Comparison of ENCODE assay signal across 13 cellular contexts in genomic region chrX:19743386-19743785, GRCh38.
A peak's percentile ranks its signal among the peaks of the same experiment; 100 is the strongest.
DNase-seq lines count a peak whose midpoint lies in the region; ATAC-seq and TF ChIP-seq lines count a peak whose summit lies in the region.
"Had no signal": no experiment of that assay in that cellular context is flagged by ENCODE, and none has a peak within 500 bp of the region (broad histone marks: within the 10 kb centered on the region; RNA-seq: fewer than 3 reads in every experiment).

No MANE protein-coding gene starts in this region.

- ATAC-seq in GM19324 (IDR thresholded peaks at IDR 0.05; ENCODE audit: low FRiP score, unreplicated experiment) (peak; percentile 53), HG02973 (IDR thresholded peaks at IDR 0.05; ENCODE audit: unreplicated experiment) (peak; percentile 50)
- ATAC-seq: upper lobe of right lung had no signal

- no peaks in the 10 kb centered on the region for H3K9me2 ChIP-seq in DOHH2 (replicated peaks; ENCODE audit: control insufficient read depth, low read length)

- no peak overlapping the region for H3K9ac ChIP-seq in neural progenitor cell

- POLR2A ChIA-PET in activated CD4-positive, alpha-beta memory T cell treated with anti-CD3 and anti-CD28 coated beads for 36 hours (lab: Charles Lee), result interaction anchor here (0.9 to 1.2 kb wide), 2 partner anchors 64 to 189 kb away, joined by 3 read pairs; no protein-coding TSS in a partner anchor

- H3K27me3 Mint-ChIP-seq in activated CD4-positive, alpha-beta memory T cell treated with anti-CD3 and anti-CD28 coated beads for 36 hours, result no peaks in the 10 kb centered on the region
- no peaks in the 10 kb centered on the region for H3K27me3 Mint-ChIP-seq in neural progenitor cell (ENCODE audit: insufficient read depth, low read depth)

- H3K27me3 ChIP-seq in DOHH2 (ENCODE audit: control insufficient read depth, low read length) (no peaks in the 10 kb centered on the region), neural progenitor cell (no peaks in the 10 kb centered on the region)
- H3K27me3 ChIP-seq: upper lobe of right lung had no signal

- H3K4me1 ChIP-seq in DOHH2 (ENCODE audit: control insufficient read depth, low read length) (peaks cover 90% of the 10 kb centered on the region), neural progenitor cell (peaks cover 5% of the 10 kb centered on the region)

- H3K9me3 Mint-ChIP-seq in activated CD4-positive, alpha-beta memory T cell treated with anti-CD3 and anti-CD28 coated beads for 36 hours, result no peaks in the 10 kb centered on the region
- peaks cover 2% of the 10 kb centered on the region for H3K9me3 Mint-ChIP-seq in neural progenitor cell

- H3K36me3 ChIP-seq in DOHH2 (ENCODE audit: control insufficient read depth, low read length) (peaks cover 43% of the 10 kb centered on the region), neural progenitor cell (no peaks in the 10 kb centered on the region)
- H3K36me3 ChIP-seq: upper lobe of right lung had no signal

- H3K4me3 ChIP-seq in DOHH2 (ENCODE audit: low read length) (peak overlapping the region; percentile 22), neural progenitor cell (no peak overlapping the region)
- H3K4me3 ChIP-seq: lung, upper lobe of right lung had no signal

- TF ChIP-seq CTCF in DOHH2 (IDR thresholded peaks at IDR 0.05; ENCODE audit: low read depth, low read length, poor library complexity, severe bottlenecking), result no peak
- TF ChIP-seq CTCF in neural progenitor cell (IDR thresholded peaks at IDR 0.05), result no peak

- H3F3A ChIP-seq in DOHH2 (ENCODE audit: control insufficient read depth, insufficient read depth) (peaks cover 18% of the 10 kb centered on the region), neural progenitor cell (ENCODE audit: low read depth) (peaks cover 5% of the 10 kb centered on the region)

- peak overlapping the region; percentile 20 for H3K4me3 Mint-ChIP-seq in activated CD4-positive, alpha-beta memory T cell treated with anti-CD3 and anti-CD28 coated beads for 36 hours
- no peak overlapping the region for H3K4me3 Mint-ChIP-seq in neural progenitor cell

- H3K27ac Mint-ChIP-seq in activated CD4-positive, alpha-beta memory T cell treated with anti-CD3 and anti-CD28 coated beads for 36 hours, result peak overlapping the region; percentile 78
- H3K27ac Mint-ChIP-seq in neural progenitor cell, result no peak overlapping the region

- H3K4me1 Mint-ChIP-seq in activated CD4-positive, alpha-beta memory T cell treated with anti-CD3 and anti-CD28 coated beads for 36 hours (ENCODE audit: low read depth), result peaks cover 85% of the 10 kb centered on the region
- H3K4me1 Mint-ChIP-seq in neural progenitor cell, result peaks cover 17% of the 10 kb centered on the region

- DNase-seq in activated CD4-positive, alpha-beta memory T cell treated with anti-CD3 and anti-CD28 coated beads for 36 hours, result no peak
- no peak for DNase-seq in mucosa of gallbladder (ENCODE audit: low spot score)
- DNase-seq in GM19238 (ENCODE audit: insufficient read length, low spot score), result no peak
- DNase-seq in DMS 273 treated with DMSO at 0.1 percent for 48 hours (lab: John Stamatoyannopoulos, UW), result no peak
- DNase-seq in neural progenitor cell (ENCODE audit: low spot score), result no peak
- DNase-seq: Calu3, NCI-H146, SW 1271, upper lobe of right lung had no signal

- H3K27ac ChIP-seq in DOHH2 (ENCODE audit: low read depth, low read length) (peak overlapping the region; percentile 28), neural progenitor cell (no peak overlapping the region)
- H3K27ac ChIP-seq: upper lobe of right lung had no signal

- peaks cover 19% of the 10 kb centered on the region for H3K36me3 Mint-ChIP-seq in activated CD4-positive, alpha-beta memory T cell treated with anti-CD3 and anti-CD28 coated beads for 36 hours
- no peaks in the 10 kb centered on the region for H3K36me3 Mint-ChIP-seq in neural progenitor cell

- intact Hi-C loops in activated CD4-positive, alpha-beta memory T cell treated with anti-CD3 and anti-CD28 coated beads for 36 hours (cut with micrococcal nuclease), result loop anchor here (10.0 kb wide), 1 partner anchor 251 kb away; the partner anchor contains the start of gene BCLAF3

- H2AFZ ChIP-seq in neural progenitor cell (replicated peaks), result no peak overlapping the region

- H3K4me2 ChIP-seq in DOHH2 (ENCODE audit: low read length), result peak overlapping the region; percentile 49
- no peak overlapping the region for H3K4me2 ChIP-seq in neural progenitor cell

- H4K20me1 ChIP-seq in DOHH2 (ENCODE audit: control insufficient read depth, insufficient read depth, low read depth, low read length), result no peaks in the 10 kb centered on the region
- no peaks in the 10 kb centered on the region for H4K20me1 ChIP-seq in neural progenitor cell (ENCODE audit: low read depth)

- CTCF ChIA-PET in activated CD4-positive, alpha-beta memory T cell treated with anti-CD3 and anti-CD28 coated beads for 36 hours (lab: Charles Lee), result interaction anchor here (0.8 to 1.2 kb wide), 3 partner anchors 9 to 82 kb away, joined by 3 read pairs; no protein-coding TSS in a partner anchor

- H3K9me3 ChIP-seq in DOHH2 (ENCODE audit: control insufficient read depth, insufficient read depth, low read length) (no peaks in the 10 kb centered on the region), neural progenitor cell (ENCODE audit: low read depth) (no peaks in the 10 kb centered on the region)
- H3K9me3 ChIP-seq: upper lobe of right lung had no signal

- H3K79me2 ChIP-seq in DOHH2 (ENCODE audit: control insufficient read depth, low read length), result peaks cover 19% of the 10 kb centered on the region
- H3K79me2 ChIP-seq in neural progenitor cell (ENCODE audit: low read depth), result no peaks in the 10 kb centered on the region
